8 cellular contexts compared by ENCODE assay signal in the genomic region with DNA sequence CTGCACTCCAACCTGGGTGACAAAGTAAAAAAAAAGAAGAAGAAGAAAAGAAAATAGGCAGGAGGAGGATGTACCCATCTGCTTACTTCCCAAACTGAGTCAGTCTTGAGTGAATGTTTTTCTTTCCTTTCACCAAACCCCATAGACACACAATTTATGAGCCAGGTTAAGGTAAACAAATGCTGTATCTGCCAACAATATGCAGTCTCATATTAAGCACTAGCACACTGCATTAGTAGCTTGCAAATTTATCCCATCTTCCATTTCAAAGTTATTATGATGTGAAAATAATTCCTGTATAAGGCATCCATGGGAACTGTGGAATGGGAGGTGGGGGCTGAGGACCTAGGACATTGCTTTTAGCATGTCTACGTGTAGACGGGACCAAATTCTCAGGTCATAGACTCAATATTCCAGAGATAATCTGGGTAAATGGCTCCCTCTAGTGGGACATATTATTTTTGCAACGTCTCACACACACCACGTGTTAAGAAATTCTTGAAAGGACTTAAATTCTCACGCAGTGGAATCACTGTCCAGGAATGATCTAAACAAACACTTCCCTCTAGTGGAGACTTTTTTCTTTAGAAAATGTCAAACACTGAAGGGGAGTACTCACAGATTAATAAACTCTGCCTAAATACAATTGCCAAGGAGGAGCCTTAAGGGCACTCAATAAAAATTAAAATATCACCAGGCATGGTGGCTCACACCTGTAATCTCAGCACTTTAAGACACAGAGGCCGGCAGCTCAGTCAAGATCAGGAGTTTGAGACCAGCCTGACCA. TPM values are rescaled to one million over a fixed set of nuclear protein-coding genes. Genes with fewer than 3 reads are reported as not detected.
DNase-seq lines count a peak whose midpoint lies in the region; ATAC-seq and TF ChIP-seq lines count a peak whose summit lies in the region.

No MANE protein-coding gene starts in this region.

- no peaks in the 10 kb centered on the region for H3K79me2 ChIP-seq in OCI-LY7 (ENCODE audit: insufficient read depth, low read depth, low read length)

- peak; percentile 65 for TF ChIP-seq CTCF in GM06990 (IDR thresholded peaks at IDR 0.05; ENCODE audit: insufficient read depth, low read length, poor library complexity, severe bottlenecking)
- TF ChIP-seq CTCF in OCI-LY7 (conservative IDR thresholded peaks at IDR 0.05; ENCODE audit: low read length): peak; percentile 98

- POLR2A ChIA-PET in OCI-LY7 (lab: Charles Lee): no interaction called here

- DNase-seq in A172 (ENCODE audit: low spot score) (peak; percentile 87), GM06990 (ENCODE audit: extremely low read depth, insufficient read length) (peak; percentile 36), HCEC 1CT (peak; percentile 85), Kasumi-1 (lab: John Stamatoyannopoulos, UW) (peak; percentile 86 to 90), OCI-LY7 (ENCODE audit: low spot score) (peak; percentile 91), amniotic stem cell (lab: John Stamatoyannopoulos, UW) (peak; percentile 85), right cardiac atrium (no peak), sciatic nerve (ENCODE audit: low spot score) (no peak)

- H3K4me1 ChIP-seq in OCI-LY7 (ENCODE audit: insufficient read depth, low read length, poor library complexity, severe bottlenecking): no peaks in the 10 kb centered on the region
- no peaks in the 10 kb centered on the region for H3K4me1 ChIP-seq in right cardiac atrium (ENCODE audit: control insufficient read depth, insufficient read depth, low read length)

- H3K4me2 ChIP-seq in OCI-LY7 (ENCODE audit: low read length): no peak overlapping the region

- H4K20me1 ChIP-seq in OCI-LY7 (ENCODE audit: insufficient read depth, low read length): no peaks in the 10 kb centered on the region

- CTCF ChIA-PET in OCI-LY7 (lab: Charles Lee; ENCODE audit: unreplicated experiment): no interaction called here

- H3K27ac ChIP-seq in OCI-LY7 (ENCODE audit: low read depth, low read length, poor library complexity, severe bottlenecking) (no peak overlapping the region), right cardiac atrium (ENCODE audit: low read length) (no peak overlapping the region)

- H3K27me3 ChIP-seq in GM06990 (replicated peaks; ENCODE audit: control insufficient read depth, insufficient read depth, low read length): no peaks in the 10 kb centered on the region
- H3K27me3 ChIP-seq in right cardiac atrium (ENCODE audit: control insufficient read depth, insufficient read depth): no peaks in the 10 kb centered on the region

- intact Hi-C loops in OCI-LY7 (cut with micrococcal nuclease; ENCODE audit: unreplicated experiment): loop anchor here (1.0 to 5.0 kb wide), 2 partner anchors 172 to 430 kb away; no protein-coding TSS in a partner anchor
- intact Hi-C loops in right cardiac atrium (cut with DNase I): loop anchor here (5.0 to 10.0 kb wide), 4 partner anchors 422 to 435 kb away; no protein-coding TSS in a partner anchor
- intact Hi-C loops in sciatic nerve (cut with DNase I): loop anchor here (10.0 kb wide), 1 partner anchor 435 kb away; no protein-coding TSS in a partner anchor

- no peaks in the 10 kb centered on the region for H3K36me3 ChIP-seq in GM06990 (ENCODE audit: control insufficient read depth, insufficient read depth, low read length)
- H3K36me3 ChIP-seq in OCI-LY7 (ENCODE audit: insufficient read depth, low read length): no peaks in the 10 kb centered on the region

- no peaks in the 10 kb centered on the region for H3K9me2 ChIP-seq in OCI-LY7 (ENCODE audit: insufficient read depth, low read length)

- H3K4me3 ChIP-seq in GM06990 (replicated peaks; ENCODE audit: low read depth, low read length) (no peak overlapping the region), OCI-LY7 (ENCODE audit: low read depth, low read length, poor library complexity, severe bottlenecking) (no peak overlapping the region), right cardiac atrium (ENCODE audit: low read length) (no peak overlapping the region)

- 5% methylated on average over 6 of the region's 6 CpGs for WGBS in right cardiac atrium

- H2AFZ ChIP-seq in OCI-LY7 (ENCODE audit: low read length): no peak overlapping the region

- no TSS peak for BruUV-seq in OCI-LY7 (replicated peaks; lab: Mats Ljungman, UMichigan)

- no peaks in the 10 kb centered on the region; the same call in 1 of the 2 replicates for H3K9me3 ChIP-seq in OCI-LY7 (ENCODE audit: low read length)
- H3K9me3 ChIP-seq in right cardiac atrium (ENCODE audit: control insufficient read depth, low read length): no peaks in the 10 kb centered on the region

- ATAC-seq in right cardiac atrium (peak; percentile 85 to 89), sciatic nerve (peak; percentile 96)

RNA-seq across cellular contexts. Expression of gene OR10P1, which starts 17.1 kb away (rescaled TPM):
- total RNA-seq in A172 (2014; rRNA removed; shearing (Covaris generic)): not detected in 2 replicates
- total RNA-seq in OCI-LY7 (2014; rRNA removed; shearing (Covaris generic)): not detected in 2 replicates
- not detected in 2 replicates for total RNA-seq in OCI-LY7 (2022)
- 1 to 10 TPM; 1.3 to 2.9 (median 1.4) TPM for total RNA-seq in right cardiac atrium
- polyA plus RNA-seq in right cardiac atrium: 1.6 TPM
- not detected for total RNA-seq in sciatic nerve

RNA-seq across cellular contexts. Expression of gene OR2AP1, which starts 47.3 kb away (rescaled TPM):
- total RNA-seq in A172 (2014; rRNA removed; shearing (Covaris generic)): not detected in 2 replicates
- not detected in 2 replicates for total RNA-seq in OCI-LY7 (2014; rRNA removed; shearing (Covaris generic))
- total RNA-seq in OCI-LY7 (2022): not detected in 2 replicates
- total RNA-seq in right cardiac atrium: not detected
- polyA plus RNA-seq in right cardiac atrium: not detected
- not detected for total RNA-seq in sciatic nerve

Comparison
In these comparisons a context has a peak if more than half of its experiments do, and no peak if none do; other contexts are left out.
1. DNase-seq: peak in A172 (single experiment), GM06990 (single experiment), HCEC 1CT (single experiment), Kasumi-1 (2 of 2), OCI-LY7 (single experiment) and amniotic stem cell (single experiment); none in right cardiac atrium (0 of 3) and sciatic nerve (single experiment).